Comparison of ENCODE assay signal across 8 cellular contexts in the genomic region with DNA sequence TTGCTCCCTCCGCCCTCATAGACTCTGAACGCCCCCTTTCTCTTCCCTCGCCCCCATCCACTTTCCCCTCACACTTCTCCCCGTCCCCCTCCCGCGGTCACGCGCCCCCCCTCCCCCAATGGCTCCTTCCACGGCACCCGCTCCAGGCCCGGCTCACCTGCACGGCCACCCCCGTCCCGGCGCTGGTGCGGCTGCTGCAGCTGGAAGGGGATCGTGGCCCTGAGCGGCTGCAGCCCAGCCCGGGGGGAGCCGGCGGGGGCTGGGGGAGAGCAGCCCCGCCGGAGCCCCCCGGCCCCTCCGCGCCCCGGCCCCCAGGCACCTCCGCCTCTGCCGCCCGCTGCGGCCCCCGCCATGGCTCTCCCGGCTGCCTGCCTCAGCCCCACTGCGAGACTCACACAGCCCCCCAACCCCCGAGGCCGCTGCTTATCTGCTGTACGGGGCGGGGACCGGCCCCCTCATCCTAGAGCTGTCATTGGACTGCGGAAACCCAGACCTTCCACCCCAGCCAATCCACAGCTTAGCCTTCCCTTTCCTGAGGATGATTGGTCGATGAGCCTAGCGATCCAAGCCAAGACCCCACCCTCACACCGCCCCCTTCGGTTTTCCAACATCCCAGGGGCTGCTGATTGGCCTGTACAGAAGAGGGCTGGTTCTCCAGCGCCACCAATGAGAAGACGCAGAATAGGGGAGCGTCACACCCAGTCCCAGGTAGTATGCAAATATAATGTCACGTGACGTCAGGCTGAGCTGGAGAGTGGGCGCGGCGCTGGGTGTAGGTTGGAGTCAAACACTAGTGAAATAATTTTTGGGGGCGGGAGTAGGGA. TPM values are rescaled to one million over a fixed set of nuclear protein-coding genes. Genes with fewer than 3 reads are reported as not detected.
A peak's percentile ranks its signal among the peaks of the same experiment; 100 is the strongest.
DNase-seq lines count a peak whose midpoint lies in the region; ATAC-seq and TF ChIP-seq lines count a peak whose summit lies in the region.

A gene with protein sequence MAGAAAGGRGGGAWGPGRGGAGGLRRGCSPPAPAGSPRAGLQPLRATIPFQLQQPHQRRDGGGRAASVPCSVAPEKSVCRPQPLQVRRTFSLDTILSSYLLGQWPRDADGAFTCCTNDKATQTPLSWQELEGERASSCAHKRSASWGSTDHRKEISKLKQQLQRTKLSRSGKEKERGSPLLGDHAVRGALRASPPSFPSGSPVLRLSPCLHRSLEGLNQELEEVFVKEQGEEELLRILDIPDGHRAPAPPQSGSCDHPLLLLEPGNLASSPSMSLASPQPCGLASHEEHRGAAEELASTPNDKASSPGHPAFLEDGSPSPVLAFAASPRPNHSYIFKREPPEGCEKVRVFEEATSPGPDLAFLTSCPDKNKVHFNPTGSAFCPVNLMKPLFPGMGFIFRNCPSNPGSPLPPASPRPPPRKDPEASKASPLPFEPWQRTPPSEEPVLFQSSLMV (minus strand): TSS at position 397 of the 824 bp plus-strand sequence. CDS start 44 bp downstream, at position 353.

- intact Hi-C loops in spleen (cut with DNase I; ENCODE audit: low total_unique reads), result no loop called here

- H3K9me3 ChIP-seq in spleen, result no peaks in the 10 kb centered on the region

- peaks cover 3% of the 10 kb centered on the region; the same call in 1 of the 2 replicates for H3K9me3 Mint-ChIP-seq in WTC11

- TF ChIP-seq CTCF in AG09309 (IDR thresholded peaks at IDR 0.05; ENCODE audit: control insufficient read depth, insufficient read depth, low read depth, low read length, missing control alignments) (no peak), WTC11 (IDR thresholded peaks at IDR 0.05) (no peak), spleen (IDR thresholded peaks at IDR 0.05 in 8 of 11, conservative IDR thresholded peaks at IDR 0.05 in 3 of 11) (peak in 1 of 11 experiments; percentile 20)

- no peaks in the 10 kb centered on the region for H3K36me3 Mint-ChIP-seq in WTC11

- H3K4me3 ChIP-seq in AG09309 (ENCODE audit: control insufficient read depth, low read depth, low read length) (peak within 1 kb of the TSS; percentile 51), spleen (peak within 1 kb of the TSS; percentile 67 to 96 (median 88))

- peaks cover 29% of the 10 kb centered on the region for H3K27me3 Mint-ChIP-seq in WTC11 (ENCODE audit: low read depth)

- peak in 1 of 3 donors; percentile 94 for TF ChIP-seq POLR2A in spleen (IDR thresholded peaks at IDR 0.05)

- H3K36me3 ChIP-seq in spleen, result peaks cover 0 to 9% (median 0%) of the 10 kb centered on the region in 6 donors

- H3K4me1 ChIP-seq in spleen, result peaks cover 28 to 55% (median 45%) of the 10 kb centered on the region in 6 donors

- POLR2A ChIA-PET in WTC11 (lab: Charles Lee), result interaction anchor here (0.6 to 2.5 kb wide), 14 partner anchors 8 to 634 kb away, joined by 3 to 13 read pairs (median 4); a partner anchor contains a TSS

- 1 to 2% (median 1%) methylated on average over 26 to 53 of the region's 53 CpGs for WGBS in spleen, 5 donors

- peak within 1 kb of the TSS; percentile 93 for H3K4me3 Mint-ChIP-seq in WTC11

- no peaks in the 10 kb centered on the region for H3K27me3 ChIP-seq in spleen (replicated peaks in 1 of 7)

- peak within 1 kb of the TSS; percentile 74 for H3K27ac Mint-ChIP-seq in WTC11

- DNase-seq in AG09309 (ENCODE audit: low read depth), result peak; percentile 46
- peak; percentile 99 for DNase-seq in NCI-H345 (lab: John Stamatoyannopoulos, UW)
- DNase-seq in WTC11 (ENCODE audit: low spot score), result peak; percentile 98
- peak; percentile 64 to 100 (median 97) for DNase-seq in caudate nucleus (lab: John Stamatoyannopoulos, UW)
- peak; percentile 97 for DNase-seq in inferior parietal cortex (ENCODE audit: extremely low spot score)
- DNase-seq in spleen, result peak; percentile 95

- H3K27ac ChIP-seq in caudate nucleus (ENCODE audit: low read depth, low read length) (peak within 1 kb of the TSS; percentile 16), spleen (peak within 1 kb of the TSS; percentile 66 to 92 (median 90))

- H3K4me1 Mint-ChIP-seq in WTC11, result peaks cover 39% of the 10 kb centered on the region

- ATAC-seq in GM19023 (IDR thresholded peaks at IDR 0.05; ENCODE audit: unreplicated experiment) (peak; percentile 93), HG03196 (IDR thresholded peaks at IDR 0.05; ENCODE audit: unreplicated experiment) (peak; percentile 95), WTC11 (peak; percentile 98)

- CTCF ChIA-PET in WTC11 (lab: Charles Lee), result interaction anchor here (0.6 to 3.1 kb wide), 19 partner anchors 8 to 305 kb away, joined by 3 to 22 read pairs (median 4); a partner anchor contains a TSS

TF ChIP-seq in WTC11, 78 proteins besides CTCF, POLR2A, EP300 and RAD21 (continues in another document):
- TF ChIP-seq, protein P1, sequence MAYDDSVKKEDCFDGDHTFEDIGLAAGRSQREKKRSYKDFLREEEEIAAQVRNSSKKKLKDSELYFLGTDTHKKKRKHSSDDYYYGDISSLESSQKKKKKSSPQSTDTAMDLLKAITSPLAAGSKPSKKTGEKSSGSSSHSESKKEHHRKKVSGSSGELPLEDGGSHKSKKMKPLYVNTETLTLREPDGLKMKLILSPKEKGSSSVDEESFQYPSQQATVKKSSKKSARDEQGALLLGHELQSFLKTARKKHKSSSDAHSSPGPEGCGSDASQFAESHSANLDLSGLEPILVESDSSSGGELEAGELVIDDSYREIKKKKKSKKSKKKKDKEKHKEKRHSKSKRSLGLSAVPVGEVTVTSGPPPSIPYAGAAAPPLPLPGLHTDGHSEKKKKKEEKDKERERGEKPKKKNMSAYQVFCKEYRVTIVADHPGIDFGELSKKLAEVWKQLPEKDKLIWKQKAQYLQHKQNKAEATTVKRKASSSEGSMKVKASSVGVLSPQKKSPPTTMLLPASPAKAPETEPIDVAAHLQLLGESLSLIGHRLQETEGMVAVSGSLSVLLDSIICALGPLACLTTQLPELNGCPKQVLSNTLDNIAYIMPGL (CRISPR knock-in tag; IDR thresholded peaks at IDR 0.05), result no peak
- TF ChIP-seq, protein P2, sequence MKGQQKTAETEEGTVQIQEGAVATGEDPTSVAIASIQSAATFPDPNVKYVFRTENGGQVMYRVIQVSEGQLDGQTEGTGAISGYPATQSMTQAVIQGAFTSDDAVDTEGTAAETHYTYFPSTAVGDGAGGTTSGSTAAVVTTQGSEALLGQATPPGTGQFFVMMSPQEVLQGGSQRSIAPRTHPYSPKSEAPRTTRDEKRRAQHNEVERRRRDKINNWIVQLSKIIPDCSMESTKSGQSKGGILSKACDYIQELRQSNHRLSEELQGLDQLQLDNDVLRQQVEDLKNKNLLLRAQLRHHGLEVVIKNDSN (CRISPR knock-in tag; IDR thresholded peaks at IDR 0.05), result peak; percentile 85
- TF ChIP-seq ETV6 (CRISPR knock-in tag; IDR thresholded peaks at IDR 0.05) (0 out of 2 replicates have a peak, but pooled peaks have one; percentile 18), ELF4 (CRISPR knock-in tag; IDR thresholded peaks at IDR 0.05; ENCODE audit: low read depth) (no peak), NFYB (CRISPR knock-in tag; conservative IDR thresholded peaks at IDR 0.05; ENCODE audit: low read depth) (peak; percentile 95)
- TF ChIP-seq, protein P3, sequence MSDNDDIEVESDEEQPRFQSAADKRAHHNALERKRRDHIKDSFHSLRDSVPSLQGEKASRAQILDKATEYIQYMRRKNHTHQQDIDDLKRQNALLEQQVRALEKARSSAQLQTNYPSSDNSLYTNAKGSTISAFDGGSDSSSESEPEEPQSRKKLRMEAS (CRISPR knock-in tag; IDR thresholded peaks at IDR 0.05), result no peak
- TF ChIP-seq, protein P4, sequence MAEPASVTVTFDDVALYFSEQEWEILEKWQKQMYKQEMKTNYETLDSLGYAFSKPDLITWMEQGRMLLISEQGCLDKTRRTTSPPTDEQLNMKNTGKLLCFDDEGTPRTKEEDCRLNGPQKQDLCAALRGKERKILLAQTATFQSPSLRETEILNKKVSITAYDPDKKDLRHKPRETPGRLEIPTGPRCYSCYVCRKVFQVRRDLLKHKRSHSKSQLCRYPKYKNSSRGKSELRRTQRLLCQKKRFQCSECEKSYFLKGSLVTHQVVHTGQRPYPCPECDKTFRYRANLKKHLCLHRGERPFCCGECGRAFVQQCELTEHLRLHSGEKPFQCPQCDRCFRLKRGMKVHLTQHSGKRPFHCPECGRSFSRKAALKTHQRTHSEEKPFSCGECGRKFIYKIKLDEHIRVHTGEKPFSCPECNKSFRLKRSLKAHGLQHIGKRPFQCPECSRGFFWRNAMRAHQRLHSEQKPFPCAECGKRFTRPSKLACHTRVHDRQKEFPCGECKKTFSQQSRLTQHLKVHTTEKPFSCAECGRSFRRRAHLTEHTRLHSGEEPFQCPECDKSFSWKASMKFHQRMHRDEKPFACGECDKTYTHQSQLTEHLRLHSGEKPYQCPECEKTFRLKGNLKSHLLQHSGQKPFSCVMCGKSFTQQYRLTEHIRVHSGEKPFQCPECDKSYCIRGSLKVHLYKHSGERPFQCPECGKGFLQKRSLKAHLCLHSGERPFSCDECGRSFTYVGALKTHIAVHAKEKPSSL (CRISPR knock-in tag; conservative IDR thresholded peaks at IDR 0.05), result no peak
- TF ChIP-seq, protein P5, sequence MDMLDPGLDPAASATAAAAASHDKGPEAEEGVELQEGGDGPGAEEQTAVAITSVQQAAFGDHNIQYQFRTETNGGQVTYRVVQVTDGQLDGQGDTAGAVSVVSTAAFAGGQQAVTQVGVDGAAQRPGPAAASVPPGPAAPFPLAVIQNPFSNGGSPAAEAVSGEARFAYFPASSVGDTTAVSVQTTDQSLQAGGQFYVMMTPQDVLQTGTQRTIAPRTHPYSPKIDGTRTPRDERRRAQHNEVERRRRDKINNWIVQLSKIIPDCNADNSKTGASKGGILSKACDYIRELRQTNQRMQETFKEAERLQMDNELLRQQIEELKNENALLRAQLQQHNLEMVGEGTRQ (CRISPR knock-in tag; IDR thresholded peaks at IDR 0.05), result peak; percentile 93
- TF ChIP-seq, protein P6, sequence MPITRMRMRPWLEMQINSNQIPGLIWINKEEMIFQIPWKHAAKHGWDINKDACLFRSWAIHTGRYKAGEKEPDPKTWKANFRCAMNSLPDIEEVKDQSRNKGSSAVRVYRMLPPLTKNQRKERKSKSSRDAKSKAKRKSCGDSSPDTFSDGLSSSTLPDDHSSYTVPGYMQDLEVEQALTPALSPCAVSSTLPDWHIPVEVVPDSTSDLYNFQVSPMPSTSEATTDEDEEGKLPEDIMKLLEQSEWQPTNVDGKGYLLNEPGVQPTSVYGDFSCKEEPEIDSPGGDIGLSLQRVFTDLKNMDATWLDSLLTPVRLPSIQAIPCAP (CRISPR knock-in tag; IDR thresholded peaks at IDR 0.05), result no peak

RNA-seq across cellular contexts. Expression of the gene that starts here (rescaled TPM):
- 26.2 to 30.4 TPM (median 29.7 TPM) in 3 replicates for total RNA-seq in WTC11 (2021)
- 10 to 100 TPM; 43.1 to 87.4 (median 47.8) TPM for total RNA-seq in spleen
- 10 to 100 TPM; 15.6 to 36.7 (median 17.5) TPM for polyA plus RNA-seq in spleen

Comparison
In these comparisons a context has a peak if more than half of its experiments do, and no peak if none do; other contexts are left out.
1. Peak in every context shown above with its lines: DNase-seq, ATAC-seq, H3K4me3 ChIP-seq and H3K27ac ChIP-seq.
2. DNase-seq: peak in every context shown above with its lines; median percentile 99 in NCI-H345; 98 in WTC11; 97 in caudate nucleus; 97 in inferior parietal cortex; 95 in spleen; 46 in AG09309.